In genomic region chr20:36836591-36837329, GRCh38 we compare ENCODE assay signal across 8 cellular contexts. TPM values are rescaled to one million over a fixed set of nuclear protein-coding genes. Genes with fewer than 3 reads are reported as not detected.
DNase-seq lines count a peak whose midpoint lies in the region; ATAC-seq and TF ChIP-seq lines count a peak whose summit lies in the region.

No MANE protein-coding gene starts in this region.

- TF ChIP-seq CTCF in BE2C (IDR thresholded peaks at IDR 0.05; ENCODE audit: low read depth, low read length) (peak; percentile 73), foreskin fibroblast (IDR thresholded peaks at IDR 0.05; ENCODE audit: low read depth, low read length) (peak; percentile 43), progenitor cell of endocrine pancreas (IDR thresholded peaks at IDR 0.05; ENCODE audit: unreplicated experiment) (peak; percentile 52)

- H3K9me3 ChIP-seq in BE2C, result no peaks in the 10 kb centered on the region

- ATAC-seq in GM21529 (IDR thresholded peaks at IDR 0.05; ENCODE audit: unreplicated experiment) (peak; percentile 51), GM18520 (IDR thresholded peaks at IDR 0.05; ENCODE audit: unreplicated experiment) (no peak)
- ATAC-seq in activated CD8-positive, alpha-beta T cell treated with anti-CD3 and anti-CD28 coated beads, Interleukin-2, amount 10 ng/mL, durations not matched to agents 7 days and 5 days, result peak; percentile 41

- peaks cover 45% of the 10 kb centered on the region for H3K36me3 ChIP-seq in BE2C

- no peaks in the 10 kb centered on the region for H3K27me3 Mint-ChIP-seq in activated CD8-positive, alpha-beta T cell treated with anti-CD3 and anti-CD28 coated beads, Interleukin-2, amount 10 ng/mL, durations not matched to agents 7 days and 5 days (ENCODE audit: low read depth)
- H3K27me3 Mint-ChIP-seq in progenitor cell of endocrine pancreas, result no peaks in the 10 kb centered on the region

- H3K4me3 ChIP-seq in BE2C (ENCODE audit: low read depth, low read length), result no peak overlapping the region
- no peak overlapping the region for H3K4me3 ChIP-seq in foreskin fibroblast (ENCODE audit: low read depth in 1 of 2, low read length in 2 of 2)

- peak overlapping the region; percentile 80 for H3K27ac Mint-ChIP-seq in activated CD8-positive, alpha-beta T cell treated with anti-CD3 and anti-CD28 coated beads, Interleukin-2, amount 10 ng/mL, durations not matched to agents 7 days and 5 days
- H3K27ac Mint-ChIP-seq in progenitor cell of endocrine pancreas, result no peak overlapping the region

- CTCF ChIA-PET in activated CD8-positive, alpha-beta T cell treated with anti-CD3 and anti-CD28 coated beads, Interleukin-2, amount 10 ng/mL, durations not matched to agents 7 days and 5 days (lab: Charles Lee), result interaction anchor here (0.9 to 3.7 kb wide), 21 partner anchors 9 to 342 kb away, joined by 3 to 30 read pairs (median 5); partner anchors contain the start of genes DSN1, MROH8, RBL1 and RPN2

- no peaks in the 10 kb centered on the region for H3K9me3 Mint-ChIP-seq in activated CD8-positive, alpha-beta T cell treated with anti-CD3 and anti-CD28 coated beads, Interleukin-2, amount 10 ng/mL, durations not matched to agents 7 days and 5 days (ENCODE audit: insufficient read depth)
- no peaks in the 10 kb centered on the region for H3K9me3 Mint-ChIP-seq in progenitor cell of endocrine pancreas (ENCODE audit: low read depth)

- peak overlapping the region; percentile 63 for H3K4me3 Mint-ChIP-seq in activated CD8-positive, alpha-beta T cell treated with anti-CD3 and anti-CD28 coated beads, Interleukin-2, amount 10 ng/mL, durations not matched to agents 7 days and 5 days
- no peak overlapping the region for H3K4me3 Mint-ChIP-seq in progenitor cell of endocrine pancreas (ENCODE audit: low read depth)

- POLR2A ChIA-PET in activated CD8-positive, alpha-beta T cell treated with anti-CD3 and anti-CD28 coated beads, Interleukin-2, amount 10 ng/mL, durations not matched to agents 7 days and 5 days (lab: Charles Lee), result interaction anchor here (0.7 to 2.4 kb wide), 3 partner anchors 19 to 192 kb away, joined by 3 to 13 read pairs (median 6); no protein-coding TSS in a partner anchor

- H3K4me1 ChIP-seq in BE2C, result peaks cover 5% of the 10 kb centered on the region

- no peaks in the 10 kb centered on the region for H3K27me3 ChIP-seq in BE2C

- H3K36me3 Mint-ChIP-seq in activated CD8-positive, alpha-beta T cell treated with anti-CD3 and anti-CD28 coated beads, Interleukin-2, amount 10 ng/mL, durations not matched to agents 7 days and 5 days (ENCODE audit: low read depth), result no peaks in the 10 kb centered on the region
- H3K36me3 Mint-ChIP-seq in progenitor cell of endocrine pancreas (ENCODE audit: insufficient read depth), result peaks cover 4% of the 10 kb centered on the region

- H3K4me1 Mint-ChIP-seq in activated CD8-positive, alpha-beta T cell treated with anti-CD3 and anti-CD28 coated beads, Interleukin-2, amount 10 ng/mL, durations not matched to agents 7 days and 5 days (ENCODE audit: low read depth), result peaks cover 43% of the 10 kb centered on the region
- peaks cover 4% of the 10 kb centered on the region for H3K4me1 Mint-ChIP-seq in progenitor cell of endocrine pancreas (ENCODE audit: low read depth)

- DNase-seq in BE2C, result peak; percentile 81
- DNase-seq in NCI-H748 (lab: John Stamatoyannopoulos, UW; ENCODE audit: unreplicated experiment), result peak; percentile 73
- peak; percentile 78 for DNase-seq in activated CD8-positive, alpha-beta T cell treated with anti-CD3 and anti-CD28 coated beads, Interleukin-2, amount 10 ng/mL, durations not matched to agents 7 days and 5 days
- DNase-seq in foreskin fibroblast, result peak; percentile 56 to 73
- DNase-seq in progenitor cell of endocrine pancreas (ENCODE audit: low spot score, unreplicated experiment), result no peak
- no peak for DNase-seq in LoVo (ENCODE audit: low spot score)

RNA-seq across cellular contexts. Expression of gene TLDC2, which starts 39.2 kb away (rescaled TPM):
- polyA plus RNA-seq in BE2C (2012; ENCODE audit: insufficient read depth, insufficient read length, low read depth), result not detected
- total RNA-seq in activated CD8-positive, alpha-beta T cell treated with anti-CD3 and anti-CD28 coated beads, Interleukin-2, amount 10 ng/mL, durations not matched to agents 7 days and 5 days, result not detected
- total RNA-seq in progenitor cell of endocrine pancreas, result 0.34 and 0.38 TPM in 2 replicates

Comparison
In these comparisons a context has a peak if more than half of its experiments do, and no peak if none do; other contexts are left out.
1. DNase-seq: peak in BE2C (single experiment), NCI-H748 (single experiment), activated CD8-positive, alpha-beta T cell treated with anti-CD3 and anti-CD28 coated beads, Interleukin-2, amount 10 ng/mL, durations not matched to agents 7 days and 5 days (single experiment) and foreskin fibroblast (2 of 2); none in progenitor cell of endocrine pancreas (single experiment) and LoVo (single experiment).
2. Peak in every context shown above with its lines, with median percentiles within 50 percentile points of each other: CTCF ChIP-seq.